ENCODE assay signal across 28 cellular contexts in the genomic region with DNA sequence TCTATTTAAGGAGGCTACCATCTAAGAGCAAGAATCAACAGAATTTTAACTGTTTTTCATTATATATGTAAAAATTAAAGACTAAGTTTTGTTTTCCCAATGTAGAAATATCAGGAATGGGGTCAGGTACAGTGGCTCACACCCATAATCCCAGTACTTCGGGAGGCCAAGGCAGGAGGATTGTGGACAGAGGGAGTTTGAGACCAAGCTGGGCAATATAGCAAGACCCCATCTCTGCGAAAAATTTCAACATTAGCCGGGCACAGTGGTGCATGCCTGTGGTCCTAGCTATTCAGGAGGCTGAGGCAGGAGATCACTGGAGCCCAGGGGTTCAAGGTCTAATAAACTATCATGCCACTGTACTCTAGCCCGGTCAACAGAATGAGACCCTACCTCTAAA.
"Had no signal": no experiment of that assay in that cellular context is flagged by ENCODE, and none has a peak within 500 bp of the region (broad histone marks: within the 10 kb centered on the region; RNA-seq: fewer than 3 reads in every experiment).

No MANE protein-coding gene starts in this region.

- H3K4me1 ChIP-seq: colonic mucosa had no signal

- H3K4me3 ChIP-seq: colonic mucosa, esophagus squamous epithelium, gastrocnemius medialis, heart right ventricle, left lung, lower lobe of right lung, mucosa of descending colon had no signal

- H3K9me3 ChIP-seq: colonic mucosa, esophagus squamous epithelium, gastrocnemius medialis, heart right ventricle, left lung, lower lobe of right lung, mucosa of descending colon had no signal

- H3K27me3 Mint-ChIP-seq: dendritic cell treated with granulocyte-macrophage colony-stimulating factor and Interleukin-4, amounts not matched to agents 40 ng/mL and 50 ng/mL, for 4 days; effector memory CD8-positive, alpha-beta T cell; naive B cell had no signal

- H3K36me3 ChIP-seq: colonic mucosa, esophagus squamous epithelium, gastrocnemius medialis, left lung, lower lobe of right lung had no signal

- FAIRE-seq: endometrium, islet of Langerhans, keratinocyte had no signal

- DNase-seq: colonic mucosa; cortex of kidney; effector CD8-positive, alpha-beta T cell; effector memory CD8-positive, alpha-beta T cell; endodermal cell; erythroblast; esophagus squamous epithelium; foreskin fibroblast; foreskin melanocyte; gastrocnemius medialis; glutamatergic neuron; head of caudate nucleus; heart right ventricle; hippocampal formation; left cardiac atrium; left lung; left ventricle myocardium superior; lower lobe of right lung; mesenchymal stem cell; mucosa of descending colon; naive B cell had no signal

- ATAC-seq: effector memory CD8-positive, alpha-beta T cell; esophagus mucosa; gastrocnemius medialis; heart right ventricle; left cardiac atrium; left lung; left ventricle myocardium superior; lower lobe of right lung; mucosa of descending colon had no signal

- H3K9me3 Mint-ChIP-seq: dendritic cell treated with granulocyte-macrophage colony-stimulating factor and Interleukin-4, amounts not matched to agents 40 ng/mL and 50 ng/mL, for 4 days; effector memory CD8-positive, alpha-beta T cell; endodermal cell; mesothelial cell of epicardium; naive B cell had no signal

- H3K27me3 ChIP-seq: colonic mucosa, esophagus squamous epithelium, gastrocnemius medialis, heart right ventricle, left lung had no signal

- H3K27ac Mint-ChIP-seq: dendritic cell treated with granulocyte-macrophage colony-stimulating factor and Interleukin-4, amounts not matched to agents 40 ng/mL and 50 ng/mL, for 4 days; effector memory CD8-positive, alpha-beta T cell; endodermal cell; mesothelial cell of epicardium; naive B cell had no signal

- H3K4me3 Mint-ChIP-seq: dendritic cell treated with granulocyte-macrophage colony-stimulating factor and Interleukin-4, amounts not matched to agents 40 ng/mL and 50 ng/mL, for 4 days; effector memory CD8-positive, alpha-beta T cell; endodermal cell; mesothelial cell of epicardium; naive B cell had no signal

- H3K27ac ChIP-seq: colonic mucosa, epithelial cell of prostate, esophagus squamous epithelium, gastrocnemius medialis, heart right ventricle, left lung, lower lobe of right lung had no signal

- H3K36me3 Mint-ChIP-seq: mesothelial cell of epicardium, naive B cell had no signal
